8 cellular contexts compared by ENCODE assay signal in the genomic region with DNA sequence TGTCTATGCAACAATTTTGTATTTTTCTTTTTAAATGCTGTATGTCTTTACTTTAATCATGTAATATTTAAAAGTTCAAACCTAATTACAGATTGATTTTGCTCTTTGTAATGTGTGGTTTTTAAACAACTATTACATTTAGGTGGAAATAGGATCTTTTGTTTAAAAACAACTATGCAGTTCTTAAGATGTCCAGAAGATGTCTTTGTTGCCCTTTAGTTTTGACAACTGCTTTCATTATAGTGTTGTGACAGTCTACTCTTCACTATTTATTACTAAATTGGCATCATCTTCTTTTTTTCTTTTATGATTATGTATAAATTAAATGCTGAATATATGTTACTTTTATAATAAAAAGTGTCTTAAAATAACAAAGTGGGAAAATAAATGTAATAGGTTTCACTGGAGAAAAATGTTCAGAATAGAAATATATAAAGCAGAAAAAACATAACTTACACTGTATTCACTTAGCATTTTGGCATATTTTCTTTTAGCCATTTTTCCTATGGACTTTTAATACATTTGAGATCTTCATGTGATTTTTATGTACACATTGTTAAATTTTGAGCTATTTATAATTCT. TPM values are rescaled to one million over a fixed set of nuclear protein-coding genes. Genes with fewer than 3 reads are reported as not detected.
DNase-seq lines count a peak whose midpoint lies in the region; ATAC-seq and TF ChIP-seq lines count a peak whose summit lies in the region.

No MANE protein-coding gene starts in this region.

- H3K4me1 Mint-ChIP-seq in activated T-cell treated with anti-CD3 and anti-CD28 coated beads, Interleukin-2, amount 50 U/mL, for 24 hours (ENCODE audit: low read depth) = no peaks in the 10 kb centered on the region

- no peak overlapping the region for H3K27ac Mint-ChIP-seq in activated T-cell treated with anti-CD3 and anti-CD28 coated beads, Interleukin-2, amount 50 U/mL, for 24 hours

- H3K4me3 ChIP-seq in fibroblast of mammary gland (ENCODE audit: control insufficient read depth, low read depth, low read length) = no peak overlapping the region

- H3K36me3 Mint-ChIP-seq in activated T-cell treated with anti-CD3 and anti-CD28 coated beads, Interleukin-2, amount 50 U/mL, for 24 hours (ENCODE audit: low read depth) = no peaks in the 10 kb centered on the region

- peak; percentile 64 for TF ChIP-seq CTCF in fibroblast of mammary gland (conservative IDR thresholded peaks at IDR 0.05; ENCODE audit: control insufficient read depth, insufficient read depth, low read depth, low read length)

- POLR2A ChIA-PET in HEK293T (lab: Yijun Ruan, JAX) = interaction anchor here (0.6 kb wide), 1 partner anchor 117 kb away, joined by 3 read pairs; no protein-coding TSS in a partner anchor

- CTCF ChIA-PET in HEK293T (lab: Yijun Ruan, JAX) = interaction anchor here (0.6 to 1.5 kb wide), 3 partner anchors 101 to 120 kb away, joined by 3 to 5 read pairs (median 4); no protein-coding TSS in a partner anchor

- DNase-seq in DMS79 treated with DMSO at 0.1 percent for 48 hours (lab: John Stamatoyannopoulos, UW) (peak; percentile 69), HEK293T (ENCODE audit: extremely low spot score) (peak; percentile 10), RKO (ENCODE audit: low spot score) (peak; percentile 70), fibroblast of mammary gland (ENCODE audit: low read depth) (peak; percentile 60), sciatic nerve (ENCODE audit: low spot score) (no peak), posterior cingulate gyrus (no peak), NCI-H774 (lab: John Stamatoyannopoulos, UW) (no peak)
- DNase-seq in activated T-cell treated with anti-CD3 and anti-CD28 coated beads, Interleukin-2, amount 50 U/mL, for 24 hours = no peak

- peaks cover 6% of the 10 kb centered on the region for H3K27me3 Mint-ChIP-seq in activated T-cell treated with anti-CD3 and anti-CD28 coated beads, Interleukin-2, amount 50 U/mL, for 24 hours

- ATAC-seq in sciatic nerve = peak; percentile 74

- H3K9me3 Mint-ChIP-seq in activated T-cell treated with anti-CD3 and anti-CD28 coated beads, Interleukin-2, amount 50 U/mL, for 24 hours = no peaks in the 10 kb centered on the region

- intact Hi-C loops in sciatic nerve (cut with DNase I) = loop anchor here (10.0 kb wide), 1 partner anchor 120 kb away; no protein-coding TSS in a partner anchor
- intact Hi-C loops in posterior cingulate gyrus (cut with DNase I) = loop anchor here (1.0 kb wide), 2 partner anchors 101 to 120 kb away; a partner anchor contains a TSS

- no peak overlapping the region for H3K4me3 Mint-ChIP-seq in activated T-cell treated with anti-CD3 and anti-CD28 coated beads, Interleukin-2, amount 50 U/mL, for 24 hours

TF ChIP-seq in HEK293T, 16 proteins besides CTCF, POLR2A, EP300 and RAD21:
- TF ChIP-seq, protein P1, sequence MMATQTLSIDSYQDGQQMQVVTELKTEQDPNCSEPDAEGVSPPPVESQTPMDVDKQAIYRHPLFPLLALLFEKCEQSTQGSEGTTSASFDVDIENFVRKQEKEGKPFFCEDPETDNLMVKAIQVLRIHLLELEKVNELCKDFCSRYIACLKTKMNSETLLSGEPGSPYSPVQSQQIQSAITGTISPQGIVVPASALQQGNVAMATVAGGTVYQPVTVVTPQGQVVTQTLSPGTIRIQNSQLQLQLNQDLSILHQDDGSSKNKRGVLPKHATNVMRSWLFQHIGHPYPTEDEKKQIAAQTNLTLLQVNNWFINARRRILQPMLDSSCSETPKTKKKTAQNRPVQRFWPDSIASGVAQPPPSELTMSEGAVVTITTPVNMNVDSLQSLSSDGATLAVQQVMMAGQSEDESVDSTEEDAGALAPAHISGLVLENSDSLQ (IDR thresholded peaks at IDR 0.05) = peak; percentile 62; the same call in 1 of the 2 replicates
- TF ChIP-seq L3MBTL2 (conservative IDR thresholded peaks at IDR 0.05) = no peak

RNA-seq across cellular contexts. Expression of a gene that starts 27.1 kb away (rescaled TPM):
- total RNA-seq in sciatic nerve = 55.4 TPM

Comparison
In these comparisons a context has a peak if more than half of its experiments do, and no peak if none do; other contexts are left out.
1. DNase-seq: peak in DMS79 treated with DMSO at 0.1 percent for 48 hours (single experiment), HEK293T (single experiment), RKO (single experiment) and fibroblast of mammary gland (single experiment); none in sciatic nerve (single experiment), posterior cingulate gyrus (0 of 10), NCI-H774 (single experiment) and activated T-cell treated with anti-CD3 and anti-CD28 coated beads, Interleukin-2, amount 50 U/mL, for 24 hours (single experiment).